Comparison of ENCODE assay signal across 13 cellular contexts in the genomic region with DNA sequence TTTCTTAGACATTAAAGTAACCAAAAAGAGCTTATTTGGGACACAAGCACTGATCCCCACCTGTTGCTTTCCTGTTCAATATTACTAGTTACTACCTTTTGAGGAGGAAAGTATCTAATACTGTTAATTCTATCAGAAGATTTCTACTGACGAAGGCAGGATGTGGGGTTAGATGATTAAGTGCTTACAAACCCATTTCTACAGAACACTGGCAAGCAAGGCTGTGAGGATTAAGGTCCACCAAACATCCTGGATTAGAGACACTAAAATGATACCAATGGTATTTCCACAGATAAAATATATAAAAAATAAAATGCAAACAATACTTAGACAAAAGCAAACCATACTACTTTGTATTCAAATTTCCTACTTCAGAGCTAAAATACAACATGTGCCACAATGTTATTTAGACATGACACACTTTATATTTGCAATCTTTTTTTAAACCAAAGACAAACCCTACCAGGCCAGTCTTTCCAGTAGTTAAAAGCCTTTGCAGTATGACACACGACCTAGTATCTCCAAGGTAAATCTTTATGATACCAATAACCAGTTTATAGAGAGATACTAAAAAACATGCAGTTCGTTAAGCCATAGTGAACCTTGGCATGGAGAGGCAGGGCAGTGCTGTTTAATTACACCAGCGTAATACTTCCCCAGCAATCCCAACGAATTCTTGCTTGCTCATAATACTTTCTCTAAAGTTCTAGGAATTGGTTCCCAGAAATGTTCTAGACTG.
DNase-seq lines count a peak whose midpoint lies in the region; ATAC-seq and TF ChIP-seq lines count a peak whose summit lies in the region.
"Had no signal": no experiment of that assay in that cellular context is flagged by ENCODE, and none has a peak within 500 bp of the region (broad histone marks: within the 10 kb centered on the region; RNA-seq: fewer than 3 reads in every experiment).

No MANE protein-coding gene starts in this region.

- no peak overlapping the region for H3K27ac Mint-ChIP-seq in stimulated activated naive B cell treated with anti-CD40 and anti-IgM and Interleukin-4, amounts not matched to agents 10 μg/mL and 1 μg/mL and 100 μg/mL, for 72 hours

- peak overlapping the region; percentile 53 for H3K9ac ChIP-seq in PC-3 (ENCODE audit: low read length)
- H3K9ac ChIP-seq in colonic mucosa (ENCODE audit: low read depth in 2 of 2, low read length in 2 of 2) = peak overlapping the region in 1 of 2 donors; percentile 55
- H3K9ac ChIP-seq: BLaER1 treated with 17β-estradiol and CSF1 and Interleukin-3, amounts not matched to agents 10 nM and 100 nM had no signal

- H3K79me2 ChIP-seq in PC-3 (ENCODE audit: low read length) = peaks cover 34% of the 10 kb centered on the region

- H4K20me1 ChIP-seq in PC-3 (ENCODE audit: low read length) = no peaks in the 10 kb centered on the region
- H4K20me1 ChIP-seq: BLaER1 treated with 17β-estradiol and CSF1 and Interleukin-3, amounts not matched to agents 10 nM and 100 nM had no signal

- peak; percentile 24 for TF ChIP-seq POLR2A in transverse colon (IDR thresholded peaks at IDR 0.05)

- ATAC-seq in PC-3 (peak; percentile 79), left colon (peak; percentile 83)
- ATAC-seq in stimulated activated naive B cell treated with anti-CD40 and anti-IgM and Interleukin-4, amounts not matched to agents 10 μg/mL and 1 μg/mL and 100 μg/mL, for 72 hours (replicated peaks) = no peak

- H3K27me3 Mint-ChIP-seq in stimulated activated naive B cell treated with anti-CD40 and anti-IgM and Interleukin-4, amounts not matched to agents 10 μg/mL and 1 μg/mL and 100 μg/mL, for 72 hours = no peaks in the 10 kb centered on the region

- H3K4me3 Mint-ChIP-seq in stimulated activated naive B cell treated with anti-CD40 and anti-IgM and Interleukin-4, amounts not matched to agents 10 μg/mL and 1 μg/mL and 100 μg/mL, for 72 hours = no peak overlapping the region

- TF ChIP-seq EP300 in transverse colon (IDR thresholded peaks at IDR 0.05; ENCODE audit: low read depth) = peak; percentile 28

- H3K4me3 ChIP-seq in PC-3 (ENCODE audit: low read length) (peak overlapping the region; percentile 42), colonic mucosa (no peak overlapping the region), transverse colon (peak overlapping the region in 1 of 4 donors; percentile 21)
- H3K4me3 ChIP-seq: BLaER1 treated with 17β-estradiol and CSF1 and Interleukin-3, amounts not matched to agents 10 nM and 100 nM had no signal

- no peak for TF ChIP-seq CTCF in PC-3 (conservative IDR thresholded peaks at IDR 0.05; ENCODE audit: low read depth, low read length)
- no peak for TF ChIP-seq CTCF in colonic mucosa (IDR thresholded peaks at IDR 0.05)
- TF ChIP-seq CTCF in transverse colon (IDR thresholded peaks at IDR 0.05) = no peak

- H3K9me2 ChIP-seq in PC-3 (replicated peaks; ENCODE audit: low read length) = no peaks in the 10 kb centered on the region

- H3K27ac ChIP-seq in PC-3 (ENCODE audit: low read length) (peak overlapping the region; percentile 90), colonic mucosa (peak overlapping the region; percentile 72), transverse colon (peak overlapping the region; percentile 77 to 79 (median 78))
- H3K27ac ChIP-seq: BLaER1 treated with 17β-estradiol and CSF1 and Interleukin-3, amounts not matched to agents 10 nM and 100 nM had no signal

- CTCF ChIA-PET in PC-3 (lab: Charles Lee) = interaction anchor here (0.6 kb wide), 1 partner anchor 23 kb away, joined by 3 read pairs; no protein-coding TSS in a partner anchor

- 39 to 45% methylated on average over 5 of the region's 5 CpGs for WGBS in transverse colon (ENCODE audit: low coverage in 1 of 2), 2 donors

- POLR2A ChIA-PET in PC-3 (lab: Charles Lee; ENCODE audit: unreplicated experiment) = no interaction called here

- H3K4me2 ChIP-seq in PC-3 (ENCODE audit: low read length) = peak overlapping the region; percentile 73
- H3K4me2 ChIP-seq: BLaER1 treated with 17β-estradiol and CSF1 and Interleukin-3, amounts not matched to agents 10 nM and 100 nM had no signal

- intact Hi-C loops in PC-3 (cut with micrococcal nuclease) (loop anchor here (1.0 kb wide), 1 partner anchor 10 kb away; no protein-coding TSS in a partner anchor), colonic mucosa (cut with DNase I) (no loop called here), left colon (cut with DNase I, micrococcal nuclease) (no loop called here), transverse colon (cut with DNase I; ENCODE audit: low total_unique reads) (no loop called here)

- H3K4me1 Mint-ChIP-seq in stimulated activated naive B cell treated with anti-CD40 and anti-IgM and Interleukin-4, amounts not matched to agents 10 μg/mL and 1 μg/mL and 100 μg/mL, for 72 hours = peaks cover 4 to 11% of the 10 kb centered on the region in 2 donors

- H3K9me3 ChIP-seq in PC-3 (ENCODE audit: low read length) (no peaks in the 10 kb centered on the region), colonic mucosa (no peaks in the 10 kb centered on the region), transverse colon (no peaks in the 10 kb centered on the region)

- H3F3A ChIP-seq in PC-3 (ENCODE audit: low read length, unreplicated experiment) = peaks cover 19% of the 10 kb centered on the region

- DNase-seq in PC-3 = peak; percentile 95
- peak; percentile 63 for DNase-seq in colonic mucosa
- peak; percentile 36 to 64 for DNase-seq in left colon
- peak; percentile 60 for DNase-seq in transverse colon
- DNase-seq in retina = no peak
- no peak for DNase-seq in stimulated activated naive B cell treated with anti-CD40 and anti-IgM and Interleukin-4, amounts not matched to agents 10 μg/mL and 1 μg/mL and 100 μg/mL, for 72 hours
- DNase-seq in cortex of kidney (lab: John Stamatoyannopoulos, UW) = no peak
- DNase-seq: DMS 273 treated with DMSO at 0.1 percent for 48 hours, Karpas-422, NCI-H1417 treated with DMSO at 0.1 percent for 48 hours, NCI-H2029 treated with DMSO at 0.1 percent for 48 hours, NCI-H510A treated with DMSO at 0.1 percent for 48 hours had no signal

- H3K36me3 Mint-ChIP-seq in stimulated activated naive B cell treated with anti-CD40 and anti-IgM and Interleukin-4, amounts not matched to agents 10 μg/mL and 1 μg/mL and 100 μg/mL, for 72 hours = peaks cover 11% of the 10 kb centered on the region in 2 donors

- in situ Hi-C loops in transverse colon (cut with MboI; ENCODE audit: low pct_ligation_motif_present in 1 of 4, low pct_unique_long_range_greater_than_20kb in 1 of 4, low sequenced_read_pairs in 3 of 4) = no loop called here

- no TSS peak for BruUV-seq in PC-3 (replicated peaks; lab: Mats Ljungman, UMichigan)

- H3K36me3 ChIP-seq in PC-3 (ENCODE audit: low read depth, low read length) (no peaks in the 10 kb centered on the region), colonic mucosa (no peaks in the 10 kb centered on the region), transverse colon (no peaks in the 10 kb centered on the region)

- H3K9me3 Mint-ChIP-seq in stimulated activated naive B cell treated with anti-CD40 and anti-IgM and Interleukin-4, amounts not matched to agents 10 μg/mL and 1 μg/mL and 100 μg/mL, for 72 hours = no peaks in the 10 kb centered on the region

- H3K27me3 ChIP-seq in PC-3 (ENCODE audit: low read length) = no peaks in the 10 kb centered on the region
- H3K27me3 ChIP-seq in colonic mucosa = no peaks in the 10 kb centered on the region
- H3K27me3 ChIP-seq in transverse colon = no peaks in the 10 kb centered on the region
- H3K27me3 ChIP-seq: BLaER1 treated with 17β-estradiol and CSF1 and Interleukin-3, amounts not matched to agents 10 nM and 100 nM had no signal

- H2AFZ ChIP-seq in PC-3 (ENCODE audit: low read length) = no peak overlapping the region

- H3K4me1 ChIP-seq in PC-3 (ENCODE audit: insufficient read depth, low read length) (peaks cover 62% of the 10 kb centered on the region), colonic mucosa (peaks cover 7% of the 10 kb centered on the region), transverse colon (peaks cover 0 to 61% (median 25%) of the 10 kb centered on the region in 4 donors)
- H3K4me1 ChIP-seq: BLaER1 treated with 17β-estradiol and CSF1 and Interleukin-3, amounts not matched to agents 10 nM and 100 nM had no signal

Comparison
In these comparisons a context has a peak if more than half of its experiments do, and no peak if none do; other contexts are left out.
1. ATAC-seq: peak in PC-3 (single experiment) and left colon (single experiment); none in stimulated activated naive B cell treated with anti-CD40 and anti-IgM and Interleukin-4, amounts not matched to agents 10 μg/mL and 1 μg/mL and 100 μg/mL, for 72 hours (0 of 2).
2. DNase-seq: peak in PC-3 (single experiment), colonic mucosa (single experiment), left colon (2 of 2) and transverse colon (single experiment); none in retina (single experiment), stimulated activated naive B cell treated with anti-CD40 and anti-IgM and Interleukin-4, amounts not matched to agents 10 μg/mL and 1 μg/mL and 100 μg/mL, for 72 hours (single experiment) and cortex of kidney (single experiment).
3. Peak in every context shown above with its lines, with median percentiles within 50 percentile points of each other: H3K27ac ChIP-seq.